ENCODE assay signal across 18 cellular contexts in the genomic region with DNA sequence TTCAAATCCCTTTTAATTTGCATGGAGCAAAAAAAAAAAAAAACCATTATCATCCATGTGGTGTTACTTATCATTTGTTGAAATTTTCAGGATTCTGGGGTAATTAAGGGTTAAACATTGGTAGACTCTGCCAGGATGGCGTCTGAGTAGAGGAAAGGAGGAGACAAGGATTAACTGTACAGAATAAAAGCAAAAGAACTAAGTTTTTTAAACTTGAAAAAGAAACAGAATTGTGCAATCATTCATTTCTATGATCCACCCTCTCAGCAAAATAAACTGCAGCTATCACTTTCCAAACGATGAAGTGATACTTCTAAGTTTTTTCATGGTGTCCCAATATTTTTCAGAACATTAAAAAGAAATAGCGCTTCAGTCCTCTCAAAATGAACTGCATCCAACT.
DNase-seq lines count a peak whose midpoint lies in the region; ATAC-seq and TF ChIP-seq lines count a peak whose summit lies in the region.
"Had no signal": no experiment of that assay in that cellular context is flagged by ENCODE, and none has a peak within 500 bp of the region (broad histone marks: within the 10 kb centered on the region; RNA-seq: fewer than 3 reads in every experiment).

No MANE protein-coding gene starts in this region.

- H3K36me3 ChIP-seq in adrenal gland (replicated peaks in 1 of 2) (peaks cover 0 to 23% of the 10 kb centered on the region in 2 donors), heart left ventricle (peaks cover 0 to 75% (median 47%) of the 10 kb centered on the region in 9 donors), prostate gland (no peaks in the 10 kb centered on the region)

- 27 to 43% (median 34%) methylated on average over 3 of the region's 3 CpGs for WGBS in adrenal gland, 4 donors
- 31 to 39% (median 33%) methylated on average over 3 of the region's 3 CpGs for WGBS in heart left ventricle, 4 donors
- WGBS in prostate gland, result 16% methylated on average over 3 of the region's 3 CpGs

- H3K27ac ChIP-seq in 22Rv1, result peak overlapping the region; percentile 52
- H3K27ac ChIP-seq in adrenal gland, result peak overlapping the region in 4 of 5 donors; percentile 6 to 73 (median 58)
- H3K27ac ChIP-seq in heart left ventricle, result peak overlapping the region in 11 of 12 donors; percentile 8 to 67 (median 43)
- peak overlapping the region; percentile 12 to 56 for H3K27ac ChIP-seq in prostate gland
- H3K27ac ChIP-seq: A549 had no signal

- H3K4me1 ChIP-seq in adrenal gland (replicated peaks in 1 of 2) (peaks cover 27 to 39% of the 10 kb centered on the region in 2 donors), heart left ventricle (peaks cover 0 to 41% (median 31%) of the 10 kb centered on the region in 12 donors), prostate gland (replicated peaks) (no peaks in the 10 kb centered on the region)
- H3K4me1 ChIP-seq: A549 had no signal

- no peak for TF ChIP-seq CTCF in 22Rv1 (IDR thresholded peaks at IDR 0.05)
- TF ChIP-seq CTCF in adrenal gland (IDR thresholded peaks at IDR 0.05), result no peak
- no peak for TF ChIP-seq CTCF in heart left ventricle (IDR thresholded peaks at IDR 0.05)
- no peak for TF ChIP-seq CTCF in prostate gland (IDR thresholded peaks at IDR 0.05)

- H3K4me3 ChIP-seq in adrenal gland, result no peak overlapping the region
- H3K4me3 ChIP-seq in heart left ventricle, result no peak overlapping the region
- no peak overlapping the region for H3K4me3 ChIP-seq in prostate gland
- H3K4me3 ChIP-seq: A549 had no signal

- no peak for TF ChIP-seq POLR2A in adrenal gland (IDR thresholded peaks at IDR 0.05)
- TF ChIP-seq POLR2A in heart left ventricle (IDR thresholded peaks at IDR 0.05), result no peak
- TF ChIP-seq POLR2A in prostate gland (IDR thresholded peaks at IDR 0.05), result no peak

- DNase-seq in adrenal gland (no peak), heart left ventricle (no peak), prostate gland (ENCODE audit: low spot score) (no peak), NCI-H1092 (lab: John Stamatoyannopoulos, UW) (no peak)
- DNase-seq in stimulated activated naive CD4-positive, alpha-beta T cell (lab: John Stamatoyannopoulos, UW), result no peak
- no peak for DNase-seq in activated CD4-positive, alpha-beta T cell treated with anti-CD3 and anti-CD28 coated beads for 48 hours
- DNase-seq: activated CD4-positive, alpha-beta T cell treated with anti-CD3 and anti-CD28 coated beads, Interleukin-2, amount 10 ng/mL, durations not matched to agents 24 days and 14 days; activated T-cell treated with anti-CD3 and anti-CD28 coated beads, Interleukin-2, amount 50 U/mL, for 24 hours; amniotic stem cell; CD8-positive, alpha-beta T cell; cortex of kidney; NCI-H774; occipital lobe; stimulated activated CD4-positive, alpha-beta T cell treated with anti-CD3 and anti-CD28 coated beads, Interleukin-15, amount 100 ng/mL, for 24 hours; trophoblast cell had no signal

- no peaks in the 10 kb centered on the region for H3K27me3 ChIP-seq in adrenal gland
- no peaks in the 10 kb centered on the region for H3K27me3 ChIP-seq in heart left ventricle
- H3K27me3 ChIP-seq in prostate gland (replicated peaks; ENCODE audit: insufficient read depth), result no peaks in the 10 kb centered on the region

- intact Hi-C loops in adrenal gland (cut with DNase I), result loop anchor here in 1 of 2 donors (10.0 kb wide), 1 partner anchor 51 kb away; no protein-coding TSS in a partner anchor
- intact Hi-C loops in heart left ventricle (cut with DNase I), result no loop called here
- intact Hi-C loops in prostate gland (cut with DNase I), result loop anchor here (5.0 kb wide), 1 partner anchor 86 kb away; no protein-coding TSS in a partner anchor

- ATAC-seq in heart left ventricle, result peak in 1 of 4 donors; percentile 46
- no peak for ATAC-seq in HG03108 (IDR thresholded peaks at IDR 0.05; ENCODE audit: unreplicated experiment)
- ATAC-seq: A549; CD8-positive, alpha-beta T cell had no signal

- H3K9me3 ChIP-seq in adrenal gland (replicated peaks in 1 of 3) (no peaks in the 10 kb centered on the region), heart left ventricle (no peaks in the 10 kb centered on the region), prostate gland (no peaks in the 10 kb centered on the region)
- H3K9me3 ChIP-seq: A549 had no signal
